Comparison of ENCODE assay signal across 16 cellular contexts in the genomic region with DNA sequence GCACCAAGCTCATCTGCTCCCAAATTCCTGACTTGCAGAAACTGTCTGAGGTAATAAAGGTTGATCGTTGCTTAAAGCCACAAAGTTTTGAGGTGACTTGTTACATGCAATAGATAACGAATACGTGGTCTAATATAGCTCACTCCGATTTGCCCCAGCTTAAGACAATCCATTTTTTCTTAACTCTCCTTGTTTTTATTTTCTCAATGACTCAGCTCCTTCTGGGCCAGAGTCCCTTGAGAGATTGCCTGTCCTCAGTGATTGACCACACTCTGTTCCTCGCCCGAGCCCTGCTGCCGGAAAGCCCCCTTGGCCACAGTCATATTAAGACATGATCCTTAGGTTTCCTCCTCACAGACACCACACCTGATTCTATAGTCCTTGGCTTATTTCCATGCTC.
DNase-seq lines count a peak whose midpoint lies in the region; ATAC-seq and TF ChIP-seq lines count a peak whose summit lies in the region.
"Had no signal": no experiment of that assay in that cellular context is flagged by ENCODE, and none has a peak within 500 bp of the region (broad histone marks: within the 10 kb centered on the region; RNA-seq: fewer than 3 reads in every experiment).

No MANE protein-coding gene starts in this region.

- ATAC-seq in GM18502 (IDR thresholded peaks at IDR 0.05; ENCODE audit: poor library complexity, unreplicated experiment), result no peak

- no peak overlapping the region for H3K4me3 ChIP-seq in astrocyte of the spinal cord (ENCODE audit: low read depth, low read length)
- H3K4me3 ChIP-seq: HAP-1, thyroid gland had no signal

- in situ Hi-C loops in Caki2 (cut with HindIII; ENCODE audit: low pct_unique_long_range_greater_than_20kb, low sequenced_read_pairs), result no loop called here
- in situ Hi-C loops in astrocyte of the spinal cord (cut with HindIII; ENCODE audit: low sequenced_read_pairs), result no loop called here
- in situ Hi-C loops in KBM-7 (cut with MboI; ENCODE audit: low pct_unique_long_range_greater_than_20kb, low sequenced_read_pairs), result no loop called here

- no peak for TF ChIP-seq CTCF in astrocyte of the spinal cord (IDR thresholded peaks at IDR 0.05; ENCODE audit: low read depth, low read length)

- DNase-seq in Caki2 (ENCODE audit: low read depth), result peak; percentile 80
- DNase-seq in LHCN-M2 (ENCODE audit: low read depth), result peak; percentile 50
- DNase-seq in astrocyte of the spinal cord (ENCODE audit: low read depth, low spot score), result peak; percentile 45
- DNase-seq in islet precursor cell, result peak; percentile 52
- DNase-seq in iPS-NIHi7 (ENCODE audit: extremely low spot score), result no peak
- DNase-seq in anterior cingulate cortex (lab: John Stamatoyannopoulos, UW), result no peak
- DNase-seq in KBM-7, result no peak
- DNase-seq: activated CD4-positive, alpha-beta T cell treated with anti-CD3 and anti-CD28 coated beads, Interleukin-2, amount 50 U/mL, for 4 hours; AML-193; head of caudate nucleus; naive B cell; NCI-H748 treated with DMSO at 0.1 percent for 48 hours; SHP77; thyroid gland had no signal

Comparison
In these comparisons a context has a peak if more than half of its experiments do, and no peak if none do; other contexts are left out.
1. DNase-seq: peak in Caki2 (single experiment), LHCN-M2 (single experiment), astrocyte of the spinal cord (single experiment) and islet precursor cell (single experiment); none in iPS-NIHi7 (single experiment), anterior cingulate cortex (0 of 58) and KBM-7 (single experiment).